31 cellular contexts compared by ENCODE assay signal in genomic region chr20:33985280-33985679, GRCh38. TPM values are rescaled to one million over a fixed set of nuclear protein-coding genes. Genes with fewer than 3 reads are reported as not detected.
DNase-seq lines count a peak whose midpoint lies in the region; ATAC-seq, FAIRE-seq and TF ChIP-seq lines count a peak whose summit lies in the region.
"Had no signal": no experiment of that assay in that cellular context is flagged by ENCODE, and none has a peak within 500 bp of the region (broad histone marks: within the 10 kb centered on the region; RNA-seq: fewer than 3 reads in every experiment).

No MANE protein-coding gene starts in this region.

- H3K4me2 ChIP-seq in HepG2 (ENCODE audit: low read depth, low read length) (no peak overlapping the region), K562 (ENCODE audit: insufficient read depth, low read length) (no peak overlapping the region)
- H3K4me2 ChIP-seq: A549; BLaER1; BLaER1 treated with 17β-estradiol and CSF1 and Interleukin-3, amounts not matched to agents 10 nM and 100 nM had no signal

- intact Hi-C loops in HepG2 (cut with micrococcal nuclease; ENCODE audit: unreplicated experiment), result no loop called here
- intact Hi-C loops in right lobe of liver (cut with DNase I), result no loop called here
- intact Hi-C loops in K562 (cut with micrococcal nuclease), result no loop called here

- no peaks in the 10 kb centered on the region for H3K9me1 ChIP-seq in K562 (ENCODE audit: control insufficient read depth, insufficient read depth, low read length)

- WGBS in HepG2 (ENCODE audit: low lambda C conversion rate), result 69% methylated on average over 2 of the region's 2 CpGs
- 83% methylated on average over 2 of the region's 2 CpGs for WGBS in right lobe of liver (ENCODE audit: insufficient coverage, low coverage, low lambda C conversion rate, missing lambda C conversion rate)
- 0% methylated on average over 2 of the region's 2 CpGs for WGBS in K562 (ENCODE audit: insufficient coverage, low coverage, missing lambda C conversion rate)

- in situ Hi-C loops in HepG2 (cut with HindIII; ENCODE audit: extremely low pct_ligation_motif_present, low pct_unique_long_range_greater_than_20kb) (no loop called here), K562 (cut with MboI) (no loop called here)

- H4K20me1 ChIP-seq in HepG2 (ENCODE audit: insufficient read depth, low read length), result no peaks in the 10 kb centered on the region
- no peaks in the 10 kb centered on the region for H4K20me1 ChIP-seq in K562 (replicated peaks; ENCODE audit: control insufficient read depth, insufficient read depth, low read length)
- H4K20me1 ChIP-seq: BLaER1; BLaER1 treated with 17β-estradiol and CSF1 and Interleukin-3, amounts not matched to agents 10 nM and 100 nM had no signal

- TF ChIP-seq EP300 in HepG2 (IDR thresholded peaks at IDR 0.05; ENCODE audit: low read depth in 2 of 2, low read length in 2 of 2) (no peak), HepG2 (CRISPR knock-in tag; IDR thresholded peaks at IDR 0.05; ENCODE audit: borderline replicate concordance) (no peak), K562 (IDR thresholded peaks at IDR 0.05; ENCODE audit: low read length) (no peak)

- FAIRE-seq in HepG2 (lab: Jason Lieb, UNC), result no peak
- FAIRE-seq in K562 (lab: Jason Lieb, UNC), result no peak
- FAIRE-seq: A204.1, A549, D721Med had no signal

- H3K9me3 ChIP-seq in HepG2 (ENCODE audit: low read length) (no peaks in the 10 kb centered on the region), right lobe of liver (no peaks in the 10 kb centered on the region), K562 (replicated peaks; ENCODE audit: control insufficient read depth, insufficient read depth, low read depth, low read length) (no peaks in the 10 kb centered on the region)
- H3K9me3 ChIP-seq: A549; BE2C; BLaER1; BLaER1 treated with 17β-estradiol and CSF1 and Interleukin-3, amounts not matched to agents 10 nM and 100 nM; Caco-2 had no signal

- no peaks in the 10 kb centered on the region for H3K79me2 ChIP-seq in HepG2 (ENCODE audit: insufficient read depth, low read length)
- H3K79me2 ChIP-seq in K562 (ENCODE audit: control insufficient read depth, insufficient read depth, low read length), result no peaks in the 10 kb centered on the region

- H3K36me3 ChIP-seq in HepG2 (replicated peaks in 1 of 2; ENCODE audit: control insufficient read depth in 1 of 2, insufficient read depth in 2 of 2, low read length in 2 of 2) (no peaks in the 10 kb centered on the region), right lobe of liver (no peaks in the 10 kb centered on the region), K562 (ENCODE audit: control insufficient read depth, insufficient read depth, low read length) (no peaks in the 10 kb centered on the region)
- H3K36me3 ChIP-seq: BE2C; BLaER1; BLaER1 treated with 17β-estradiol and CSF1 and Interleukin-3, amounts not matched to agents 10 nM and 100 nM had no signal

- DNase-seq in HepG2 (ENCODE audit: low spot score) (no peak), right lobe of liver (no peak), K562 (ENCODE audit: extremely low read depth in 1 of 4, low spot score in 3 of 4) (no peak), midbrain (lab: John Stamatoyannopoulos, UW) (no peak)
- DNase-seq: 8988T; ACHN; AML-193; BE2C; C1 segment of cervical spinal cord; Caco-2; Calu3; CD4-positive, alpha-beta memory T cell; CD4-positive, alpha-beta T cell; CD4-positive, CD25-positive, alpha-beta regulatory T cell; CD8-positive, alpha-beta memory T cell; CD8-positive, alpha-beta T cell; COR-L47; DMS 273 treated with DMSO at 0.1 percent for 48 hours; DMS153; DMS53; DMS79; DMS79 treated with DMSO at 0.1 percent for 48 hours; DND-41; EL had no signal

- BruUV-seq in HepG2 (replicated peaks; lab: Mats Ljungman, UMichigan) (no TSS peak), K562 (replicated peaks; lab: Mats Ljungman, UMichigan) (no TSS peak)

- CTCF ChIA-PET in HepG2 (lab: Yijun Ruan, JAX; ENCODE audit: low intra/inter-chr PET ratio, low total read pairs), result no interaction called here
- CTCF ChIA-PET in K562 (lab: Yijun Ruan, JAX; ENCODE audit: low intra/inter-chr PET ratio), result no interaction called here

- peaks cover 0 to 6% of the 10 kb centered on the region in 2 experiments; a peak in 1 of 5 replicates for H3K27me3 ChIP-seq in HepG2 (ENCODE audit: control insufficient read depth in 1 of 2, insufficient read depth in 2 of 2, low read length in 2 of 2)
- no peaks in the 10 kb centered on the region for H3K27me3 ChIP-seq in right lobe of liver
- peaks cover 23 to 32% of the 10 kb centered on the region in 2 experiments for H3K27me3 ChIP-seq in K562 (ENCODE audit: control insufficient read depth in 2 of 2, insufficient read depth in 2 of 2, low read length in 2 of 2)
- H3K27me3 ChIP-seq: BE2C; BLaER1; BLaER1 treated with 17β-estradiol and CSF1 and Interleukin-3, amounts not matched to agents 10 nM and 100 nM had no signal

- TF ChIP-seq RAD21 in HepG2 (CRISPR knock-in tag; IDR thresholded peaks at IDR 0.05), result no peak
- no peak for TF ChIP-seq RAD21 in K562 (CRISPR knock-in tag; conservative IDR thresholded peaks at IDR 0.05 in 1 of 2, IDR thresholded peaks at IDR 0.05 in 1 of 2)

- H3K9ac ChIP-seq in HepG2 (ENCODE audit: insufficient read depth, low read depth, low read length) (no peak overlapping the region), K562 (ENCODE audit: insufficient read depth in 1 of 2, low read depth in 2 of 2, low read length in 2 of 2) (no peak overlapping the region)
- H3K9ac ChIP-seq: BLaER1; BLaER1 treated with 17β-estradiol and CSF1 and Interleukin-3, amounts not matched to agents 10 nM and 100 nM had no signal

- no peak for TF ChIP-seq POLR2A in HepG2 (IDR thresholded peaks at IDR 0.05; ENCODE audit: insufficient read depth in 1 of 2, low read depth in 2 of 2, low read length in 2 of 2)
- no peak for TF ChIP-seq POLR2A in right lobe of liver (IDR thresholded peaks at IDR 0.05)
- TF ChIP-seq POLR2A in K562 (conservative IDR thresholded peaks at IDR 0.05), result no peak

- H2AFZ ChIP-seq in HepG2 (ENCODE audit: low read length), result no peak overlapping the region
- H2AFZ ChIP-seq in K562 (ENCODE audit: low read depth, low read length), result no peak overlapping the region

- POLR2A ChIA-PET in HepG2 (lab: Yijun Ruan, JAX), result interaction anchor here (4.2 kb wide), 1 partner anchor 7 kb away, joined by 27 read pairs; no protein-coding TSS in a partner anchor
- POLR2A ChIA-PET in K562 (lab: Yijun Ruan, JAX), result no interaction called here

- TF ChIP-seq CTCF in HepG2 (CRISPR knock-in tag; IDR thresholded peaks at IDR 0.05) (no peak), right lobe of liver (IDR thresholded peaks at IDR 0.05) (no peak), K562 (IDR thresholded peaks at IDR 0.05 in 2 of 3, conservative IDR thresholded peaks at IDR 0.05 in 1 of 3; ENCODE audit: insufficient read depth in 2 of 3, low read depth in 1 of 3, low read length in 3 of 3) (no peak)

- no peak overlapping the region for H3K27ac ChIP-seq in HepG2 (ENCODE audit: extremely low read length, insufficient read depth, low read length)
- no peak overlapping the region for H3K27ac ChIP-seq in right lobe of liver
- H3K27ac ChIP-seq in K562 (ENCODE audit: extremely low read depth, low read depth, low read length), result no peak overlapping the region
- H3K27ac ChIP-seq: 22Rv1; A549; BLaER1; BLaER1 treated with 17β-estradiol and CSF1 and Interleukin-3, amounts not matched to agents 10 nM and 100 nM; C4-2B had no signal

- peaks cover 2% of the 10 kb centered on the region; the same call in 1 of the 2 replicates for H3K4me1 ChIP-seq in HepG2 (ENCODE audit: insufficient read depth, low read length)
- H3K4me1 ChIP-seq in right lobe of liver, result peaks cover 0 to 17% (median 0%) of the 10 kb centered on the region in 4 donors
- no peaks in the 10 kb centered on the region; a peak in 1 of 5 replicates for H3K4me1 ChIP-seq in K562 (replicated peaks in 1 of 2; ENCODE audit: control insufficient read depth in 2 of 2, insufficient read depth in 2 of 2, low read length in 2 of 2)
- H3K4me1 ChIP-seq: A549, BE2C, Caco-2 had no signal

- no peak for ATAC-seq in HepG2
- ATAC-seq in right lobe of liver, result no peak
- ATAC-seq in K562, result no peak
- ATAC-seq: A549; CD8-positive, alpha-beta T cell had no signal

- no peak overlapping the region for H3K4me3 ChIP-seq in HepG2 (replicated peaks in 1 of 3; ENCODE audit: insufficient read depth in 1 of 3, low read depth in 2 of 3, low read length in 3 of 3)
- H3K4me3 ChIP-seq in right lobe of liver, result no peak overlapping the region
- no peak overlapping the region for H3K4me3 ChIP-seq in K562
- H3K4me3 ChIP-seq: A549; BLaER1; BLaER1 treated with 17β-estradiol and CSF1 and Interleukin-3, amounts not matched to agents 10 nM and 100 nM had no signal

RNA-seq across cellular contexts. Expression of gene RALY, which starts 8.4 kb away (rescaled TPM):
- total RNA-seq in HepG2 (2016; rRNA removed; fragmentation: Illumina TruSeq; extraction: Trizol) (186 and 213 TPM in 2 replicates), right lobe of liver (10 to 100 TPM; 24.8 to 42.1 (median 33.4) TPM), K562 (2014; rRNA removed) (120 and 130 TPM in 2 replicates), K562 (2014; rRNA removed; fragmentation: Illumina TruSeq; extraction: Trizol) (66.0 and 71.2 TPM in 2 replicates), K562 (2015; rRNA removed; fragmentation: Illumina TruSeq; extraction: Trizol) (125 and 130 TPM in 2 replicates), K562 (2021) (164 and 174 TPM in 2 replicates)
- 149 TPM in 2 replicates for total RNA-seq in HepG2 (2016; cell fraction: cytosol; rRNA removed; fragmentation: Illumina TruSeq; extraction: Trizol; ENCODE audit: low read depth)
- total RNA-seq in HepG2 (2016; cell fraction: insoluble cytoplasmic fraction; rRNA removed; fragmentation: Illumina TruSeq; extraction: Trizol), result 189 and 205 TPM in 2 replicates
- total RNA-seq in HepG2 (2016; cell fraction: membrane; rRNA removed; fragmentation: Illumina TruSeq; extraction: Trizol), result 212 and 253 TPM in 2 replicates
- total RNA-seq in HepG2 (2016; cell fraction: nucleus; rRNA removed; fragmentation: Illumina TruSeq; extraction: Trizol), result 108 and 117 TPM in 2 replicates
- polyA plus RNA-seq in HepG2 (2011; rRNA removed) (178 and 179 TPM in 2 replicates), K562 (2011; rRNA removed) (121 and 130 TPM in 2 replicates), K562 (2014; fragmentation: Illumina TruSeq; extraction: Trizol) (128 and 152 TPM in 2 replicates), K562 (2014; fragmentation: Nextera tagmentation; extraction: Ambion mirVana) (1 to 10 TPM in 1 of 2 experiments, under 1 TPM in 1; 0.80 to 1.2 TPM), K562 (2014; rRNA removed) (207 and 219 TPM in 2 replicates)
- polyA plus RNA-seq in HepG2 (2011; cell fraction: cytosol; rRNA removed), result 154 and 230 TPM in 2 replicates
- 90.5 and 93.6 TPM in 2 replicates for polyA plus RNA-seq in HepG2 (2011; cell fraction: nucleus; rRNA removed)
- 139 and 151 TPM in 2 replicates for polyA plus RNA-seq in HepG2 (2012)
- 205 and 264 TPM in 2 replicates for polyA plus RNA-seq in HepG2 (2016; cell fraction: cytosol; fragmentation: Illumina TruSeq; extraction: Trizol; ENCODE audit: low read depth)
- 400 and 432 TPM in 2 replicates for polyA plus RNA-seq in HepG2 (2016; cell fraction: insoluble cytoplasmic fraction; fragmentation: Illumina TruSeq; extraction: Trizol; ENCODE audit: low read depth)
- 287 and 342 TPM in 2 replicates for polyA plus RNA-seq in HepG2 (2016; cell fraction: membrane; fragmentation: Illumina TruSeq; extraction: Trizol; ENCODE audit: low read depth)
- 252 and 257 TPM in 2 replicates for polyA plus RNA-seq in HepG2 (2016; cell fraction: nucleus; fragmentation: Illumina TruSeq; extraction: Trizol; ENCODE audit: insufficient read depth, low read depth)
- polyA minus RNA-seq in HepG2 (2011; rRNA and poly(A)+ RNA removed; ENCODE audit: low replicate concordance), result 148 and 200 TPM in 2 replicates
- 99.8 and 102 TPM in 2 replicates for polyA minus RNA-seq in HepG2 (2011; cell fraction: cytosol; rRNA and poly(A)+ RNA removed)
- 75.0 and 76.2 TPM in 2 replicates for polyA minus RNA-seq in HepG2 (2011; cell fraction: nucleus; rRNA and poly(A)+ RNA removed)
- total RNA-seq in K562 (2011; cell fraction: chromatin; rRNA removed; ENCODE audit: low replicate concordance), result 32.4 and 53.6 TPM in 2 replicates
- 34.2 and 42.0 TPM in 2 replicates for total RNA-seq in K562 (2011; cell fraction: nucleolus; rRNA removed)
- 39.2 and 53.0 TPM in 2 replicates for total RNA-seq in K562 (2011; cell fraction: nucleoplasm; rRNA removed)
- polyA plus RNA-seq in K562 (2011; cell fraction: cytosol; rRNA removed), result 127 and 230 TPM in 2 replicates
- polyA plus RNA-seq in K562 (2011; cell fraction: nucleus; rRNA removed), result 54.0 and 67.3 TPM in 2 replicates
- polyA plus RNA-seq in K562 (2012), result 134 and 170 TPM in 2 replicates
- polyA minus RNA-seq in K562 (2011; rRNA and poly(A)+ RNA removed), result 52.4 and 62.2 TPM in 2 replicates
- polyA minus RNA-seq in K562 (2011; cell fraction: cytosol; rRNA and poly(A)+ RNA removed), result 67.6 and 72.6 TPM in 2 replicates
- 29.5 and 41.0 TPM in 2 replicates for polyA minus RNA-seq in K562 (2011; cell fraction: nucleus; rRNA and poly(A)+ RNA removed)

Comparison
In these comparisons a context has a peak if more than half of its experiments do, and no peak if none do; other contexts are left out.
1. Of the 241 proteins assayed by ChIP-seq in both HepG2 and K562: peak only in HepG2: CHD4; only in K562: none; in both: none; in neither: 239; mixed calls (peak in some experiments, not most) for 1.